Comparison of ENCODE assay signal across 11 cellular contexts in genomic region chr10:33009244-33010131, GRCh38. TPM values are rescaled to one million over a fixed set of nuclear protein-coding genes. Genes with fewer than 3 reads are reported as not detected.
A peak's percentile ranks its signal among the peaks of the same experiment; 100 is the strongest.
DNase-seq lines count a peak whose midpoint lies in the region; ATAC-seq, FAIRE-seq and TF ChIP-seq lines count a peak whose summit lies in the region.
"Had no signal": no experiment of that assay in that cellular context is flagged by ENCODE, and none has a peak within 500 bp of the region (broad histone marks: within the 10 kb centered on the region; RNA-seq: fewer than 3 reads in every experiment).

No MANE protein-coding gene starts in this region.

- no peak overlapping the region for H2AFZ ChIP-seq in hepatocyte

- peaks cover 0 to 5% of the 10 kb centered on the region in 2 donors for H3K36me3 Mint-ChIP-seq in CD4-positive, alpha-beta memory T cell
- no peaks in the 10 kb centered on the region for H3K36me3 Mint-ChIP-seq in T-cell
- H3K36me3 Mint-ChIP-seq in Caco-2 (ENCODE audit: insufficient read depth, unreplicated experiment) = peaks cover 12% of the 10 kb centered on the region

- no peak for FAIRE-seq in A549 (lab: Jason Lieb, UNC)

- no peaks in the 10 kb centered on the region for H3K27me3 Mint-ChIP-seq in CD4-positive, alpha-beta memory T cell
- H3K27me3 Mint-ChIP-seq in T-cell (peaks cover 0 to 5% of the 10 kb centered on the region in 2 donors), Caco-2 (ENCODE audit: insufficient read depth, unreplicated experiment) (no peaks in the 10 kb centered on the region)

- TF ChIP-seq RAD21 in A549 (conservative IDR thresholded peaks at IDR 0.05 in 1 of 2, IDR thresholded peaks at IDR 0.05 in 1 of 2) = no peak

- no peaks in the 10 kb centered on the region for H3K27me3 ChIP-seq in CD4-positive, alpha-beta memory T cell (ENCODE audit: insufficient read depth, low read length)
- H3K27me3 ChIP-seq in hepatocyte (no peaks in the 10 kb centered on the region), right cardiac atrium (ENCODE audit: control insufficient read depth, insufficient read depth) (no peaks in the 10 kb centered on the region), Caco-2 (replicated peaks; ENCODE audit: control insufficient read depth, insufficient read depth, low read length) (no peaks in the 10 kb centered on the region)
- H3K27me3 ChIP-seq: MG63, stomach had no signal

- no peaks in the 10 kb centered on the region for H3K36me3 ChIP-seq in CD4-positive, alpha-beta memory T cell (ENCODE audit: insufficient read depth, low read length)
- H3K36me3 ChIP-seq in hepatocyte (replicated peaks; ENCODE audit: insufficient read depth, low read depth) (no peaks in the 10 kb centered on the region), Caco-2 (ENCODE audit: control insufficient read depth, insufficient read depth, low read length) (no peaks in the 10 kb centered on the region)
- H3K36me3 ChIP-seq: MG63, stomach had no signal

- BruUV-seq in Caco-2 (replicated peaks; lab: Mats Ljungman, UMichigan) = no TSS peak

- TF ChIP-seq CTCF in A549 (IDR thresholded peaks at IDR 0.05) (no peak), hepatocyte (IDR thresholded peaks at IDR 0.05; ENCODE audit: poor library complexity) (no peak), Caco-2 (IDR thresholded peaks at IDR 0.05; ENCODE audit: insufficient read depth in 1 of 2, low read depth in 1 of 2, low read length in 1 of 2, severe bottlenecking in 1 of 2, unreplicated experiment in 1 of 2) (no peak)

- H3K27ac Mint-ChIP-seq in CD4-positive, alpha-beta memory T cell = peak overlapping the region; percentile 92 to 99 (median 93)
- H3K27ac Mint-ChIP-seq in T-cell (peak overlapping the region; percentile 93 to 98), Caco-2 (ENCODE audit: unreplicated experiment) (no peak overlapping the region)

- H3K79me2 ChIP-seq in hepatocyte = no peaks in the 10 kb centered on the region

- H3K4me2 ChIP-seq in A549 (peak overlapping the region; percentile 72), hepatocyte (peak overlapping the region; percentile 21)

- H3K4me3 ChIP-seq in A549 (no peak overlapping the region), hepatocyte (no peak overlapping the region), right cardiac atrium (ENCODE audit: low read length) (no peak overlapping the region), Caco-2 (ENCODE audit: low read depth, low read length) (no peak overlapping the region)
- H3K4me3 ChIP-seq in CD4-positive, alpha-beta memory T cell (ENCODE audit: low read length in 2 of 2) = peak overlapping the region; percentile 4 to 12
- H3K4me3 ChIP-seq: MG63, stomach had no signal

- H3K9me3 ChIP-seq in A549 = no peaks in the 10 kb centered on the region
- H3K9me3 ChIP-seq in CD4-positive, alpha-beta memory T cell (ENCODE audit: control insufficient read depth in 1 of 2, low read length in 2 of 2) = no peaks in the 10 kb centered on the region
- no peaks in the 10 kb centered on the region for H3K9me3 ChIP-seq in hepatocyte (ENCODE audit: low read depth)
- H3K9me3 ChIP-seq in right cardiac atrium (ENCODE audit: control insufficient read depth, low read length) = no peaks in the 10 kb centered on the region
- no peaks in the 10 kb centered on the region for H3K9me3 ChIP-seq in Caco-2
- H3K9me3 ChIP-seq: MG63, stomach had no signal

- no peaks in the 10 kb centered on the region for H3K9me3 Mint-ChIP-seq in CD4-positive, alpha-beta memory T cell
- H3K9me3 Mint-ChIP-seq in T-cell (no peaks in the 10 kb centered on the region), Caco-2 (ENCODE audit: unreplicated experiment) (no peaks in the 10 kb centered on the region)

- CTCF ChIA-PET in A549 (lab: Yijun Ruan, JAX) (interaction anchor here (0.6 to 10.6 kb wide), 64 partner anchors 9 to 1068 kb away, joined by 3 to 168 read pairs (median 4); partner anchors contain the start of gene CCDC7), T-cell (lab: Charles Lee) (interaction anchor here (0.5 to 1.7 kb wide), 35 partner anchors 12 to 820 kb away, joined by 3 to 11 read pairs (median 4); no protein-coding TSS in a partner anchor), Caco-2 (lab: Charles Lee) (interaction anchor here (0.5 to 1.9 kb wide), 21 partner anchors 9 to 217 kb away, joined by 3 to 11 read pairs (median 4); no protein-coding TSS in a partner anchor)
- CTCF ChIA-PET in CD4-positive, alpha-beta memory T cell (lab: Charles Lee; ENCODE audit: partially characterized antibody) = interaction anchor here (0.6 to 6.7 kb wide), 66 partner anchors 8 to 819 kb away, joined by 3 to 75 read pairs (median 4); partner anchors contain the start of gene CCDC7

- 1% methylated on average over 5 of the region's 5 CpGs for WGBS in A549 (ENCODE audit: missing lambda C conversion rate)
- WGBS in hepatocyte (ENCODE audit: low lambda C conversion rate, missing lambda C conversion rate) = 54% methylated on average over 5 of the region's 5 CpGs
- 62% methylated on average over 5 of the region's 5 CpGs for WGBS in right cardiac atrium

- H3K4me1 ChIP-seq in A549 (peaks cover 65% of the 10 kb centered on the region), hepatocyte (ENCODE audit: insufficient read depth) (peaks cover 4% of the 10 kb centered on the region), right cardiac atrium (ENCODE audit: control insufficient read depth, insufficient read depth, low read length) (no peaks in the 10 kb centered on the region), Caco-2 (peaks cover 24% of the 10 kb centered on the region)
- peaks cover 55% of the 10 kb centered on the region for H3K4me1 ChIP-seq in CD4-positive, alpha-beta memory T cell (ENCODE audit: insufficient read depth, low read length)

- intact Hi-C loops in CD4-positive, alpha-beta memory T cell (cut with micrococcal nuclease) = loop anchor here (1.0 to 10.0 kb wide), 11 partner anchors 19 to 819 kb away; partner anchors contain the start of gene ITGB1
- intact Hi-C loops in right cardiac atrium (cut with DNase I) (loop anchor here (2.0 to 10.0 kb wide), 5 partner anchors 65 to 215 kb away; no protein-coding TSS in a partner anchor), Right ventricle myocardium superior (cut with DNase I) (loop anchor here (2.0 to 10.0 kb wide), 2 partner anchors 55 to 215 kb away; partner anchors contain the start of gene ITGB1), Caco-2 (cut with micrococcal nuclease; ENCODE audit: unreplicated experiment) (loop anchor here (1.0 to 5.0 kb wide), 5 partner anchors 102 to 632 kb away; partner anchors contain the start of gene CCDC7)

- peak overlapping the region in 7 of 8 donors; percentile 67 to 90 (median 83) for H3K4me3 Mint-ChIP-seq in CD4-positive, alpha-beta memory T cell
- H3K4me3 Mint-ChIP-seq in T-cell (peak overlapping the region in 2 of 3 donors; percentile 66 to 68), Caco-2 (ENCODE audit: unreplicated experiment) (no peak overlapping the region)

- TF ChIP-seq POLR2A in A549 (IDR thresholded peaks at IDR 0.05; ENCODE audit: low read length) = no peak

- H4K20me1 ChIP-seq in hepatocyte (ENCODE audit: insufficient read depth, poor library complexity, severe bottlenecking) = no peaks in the 10 kb centered on the region

- peaks cover 38 to 76% (median 54%) of the 10 kb centered on the region in 4 donors for H3K4me1 Mint-ChIP-seq in CD4-positive, alpha-beta memory T cell
- H3K4me1 Mint-ChIP-seq in T-cell (peaks cover 35 to 64% (median 51%) of the 10 kb centered on the region in 3 donors), Caco-2 (ENCODE audit: low read depth, unreplicated experiment) (peaks cover 24% of the 10 kb centered on the region)

- no peaks in the 10 kb centered on the region for H3K9me2 ChIP-seq in hepatocyte (replicated peaks; ENCODE audit: insufficient read depth)

- H3K27ac ChIP-seq in A549 (peak overlapping the region; percentile 98 to 99), hepatocyte (no peak overlapping the region), right cardiac atrium (ENCODE audit: low read length) (no peak overlapping the region)
- H3K27ac ChIP-seq in CD4-positive, alpha-beta memory T cell (ENCODE audit: low read depth, low read length) = peak overlapping the region; percentile 57
- H3K27ac ChIP-seq: HL-60 had no signal

- ATAC-seq in A549 (no peak), T-cell (replicated peaks in 1 of 4) (peak in 1 of 4 experiments; percentile 6), HG02885 (IDR thresholded peaks at IDR 0.05; ENCODE audit: poor library complexity, unreplicated experiment) (no peak), right cardiac atrium (no peak), Right ventricle myocardium superior (ENCODE audit: poor library complexity) (no peak)

- DNase-seq in A549 (ENCODE audit: low read depth in 1 of 2, low spot score in 1 of 2) = no peak
- DNase-seq in CD4-positive, alpha-beta memory T cell = no peak
- DNase-seq in T-cell = no peak
- no peak for DNase-seq in hepatocyte (ENCODE audit: low spot score)
- no peak for DNase-seq in right cardiac atrium
- no peak for DNase-seq in Right ventricle myocardium superior
- DNase-seq in Caco-2 = no peak

- no peak; a peak in 1 of 5 replicates for TF ChIP-seq EP300 in A549 (IDR thresholded peaks at IDR 0.05)

- POLR2A ChIA-PET in A549 (lab: Yijun Ruan, JAX) (interaction anchor here (0.7 to 7.7 kb wide), 17 partner anchors 11 to 326 kb away, joined by 3 to 163 read pairs (median 4); no protein-coding TSS in a partner anchor), T-cell (lab: Charles Lee) (interaction anchor here (0.7 to 1.2 kb wide), 4 partner anchors 33 to 130 kb away, joined by 3 to 4 read pairs (median 4); no protein-coding TSS in a partner anchor), Caco-2 (lab: Charles Lee) (interaction anchor here (1.0 kb wide), 1 partner anchor 50 kb away, joined by 3 read pairs; no protein-coding TSS in a partner anchor)
- POLR2A ChIA-PET in CD4-positive, alpha-beta memory T cell (lab: Charles Lee; ENCODE audit: partially characterized antibody) = interaction anchor here (0.6 to 5.7 kb wide), 36 partner anchors 9 to 636 kb away, joined by 3 to 162 read pairs (median 5); partner anchors contain the start of genes CCDC7 and ITGB1

TF ChIP-seq in A549, 52 proteins besides CTCF, POLR2A, EP300 and RAD21 (continues in another document):
- no peak for TF ChIP-seq RCOR1 (IDR thresholded peaks at IDR 0.05; ENCODE audit: low read depth, low read length)
- 0 out of 2 replicates have a peak, but pooled peaks have one; percentile 3 for TF ChIP-seq FOSL2 (IDR thresholded peaks at IDR 0.05)
- TF ChIP-seq FOSL2 (CRISPR knock-in tag; IDR thresholded peaks at IDR 0.05) = no peak

RNA-seq across cellular contexts. Expression of gene ITGB1, which starts 51.5 kb away (rescaled TPM):
- 1,667 and 2,408 TPM in 2 replicates for polyA plus RNA-seq in A549 (2011; rRNA removed)
- 320 and 370 TPM in 2 replicates for polyA plus RNA-seq in A549 (2012; cell fraction: cytosol; rRNA removed)
- polyA plus RNA-seq in A549 (2012; cell fraction: nucleus; rRNA removed) = 214 and 381 TPM in 2 replicates
- polyA plus RNA-seq in A549 (2017; fragmentation: RNase III; extraction: RNeasy Plus Mini Kit Qiagen cat#74134 plus additional on column Dnase treatment) = 1,270 to 1,281 TPM (median 1,270 TPM) in 3 replicates
- polyA minus RNA-seq in A549 (2011; rRNA and poly(A)+ RNA removed) = 799 and 821 TPM in 2 replicates
- 100 to 1,000 TPM; 420 to 435 TPM for total RNA-seq in CD4-positive, alpha-beta memory T cell
- 100 to 1,000 TPM; 634 to 758 TPM for polyA plus RNA-seq in CD4-positive, alpha-beta memory T cell
- 100 to 1,000 TPM; 140 to 269 (median 177) TPM for total RNA-seq in T-cell
- 552 and 564 TPM in 2 replicates for total RNA-seq in hepatocyte
- polyA plus RNA-seq in hepatocyte = 291 and 292 TPM in 2 replicates
- total RNA-seq in right cardiac atrium = 100 to 1,000 TPM; 453 to 583 (median 494) TPM
- 259 TPM for polyA plus RNA-seq in right cardiac atrium
- total RNA-seq in Right ventricle myocardium superior = 458 TPM
- total RNA-seq in Caco-2 (2022) = 404 and 474 TPM in 2 replicates

Comparison
In these comparisons a context has a peak if more than half of its experiments do, and no peak if none do; other contexts are left out.
1. H3K27ac ChIP-seq: peak in A549 (2 of 2) and CD4-positive, alpha-beta memory T cell (single experiment); none in hepatocyte (single experiment) and right cardiac atrium (single experiment).
2. H3K4me3 ChIP-seq: peak in CD4-positive, alpha-beta memory T cell (2 of 2); none in A549 (single experiment), hepatocyte (single experiment), right cardiac atrium (single experiment) and Caco-2 (single experiment).